Comparison of ENCODE assay signal across 20 cellular contexts in genomic region chr12:119156401-119156800, GRCh38. TPM values are rescaled to one million over a fixed set of nuclear protein-coding genes. Genes with fewer than 3 reads are reported as not detected.
DNase-seq lines count a peak whose midpoint lies in the region; ATAC-seq and TF ChIP-seq lines count a peak whose summit lies in the region.
"Had no signal": no experiment of that assay in that cellular context is flagged by ENCODE, and none has a peak within 500 bp of the region (broad histone marks: within the 10 kb centered on the region; RNA-seq: fewer than 3 reads in every experiment).

No MANE protein-coding gene starts in this region.

- no peaks in the 10 kb centered on the region for H3K27me3 ChIP-seq in aorta (ENCODE audit: control insufficient read depth in 1 of 2, insufficient read depth in 2 of 2, low read length in 1 of 2)

- no peak overlapping the region for H3K27ac Mint-ChIP-seq in activated CD8-positive, alpha-beta T cell treated with anti-CD3 and anti-CD28 coated beads for 36 hours
- H3K27ac Mint-ChIP-seq in activated CD4-positive, alpha-beta T cell treated with anti-CD3 and anti-CD28 coated beads for 36 hours, result no peak overlapping the region
- H3K27ac Mint-ChIP-seq: CD4-positive, alpha-beta memory T cell; T-helper 1 cell treated with Interleukin-12 subunit alpha and Interleukin-12 subunit beta and Interleukin-4 antibody, amounts not matched to agents 30 μg/mL and 1 μg/mL, for 36 hours had no signal

- H3K4me1 Mint-ChIP-seq in activated CD8-positive, alpha-beta T cell treated with anti-CD3 and anti-CD28 coated beads for 36 hours (ENCODE audit: low read depth), result peaks cover 4% of the 10 kb centered on the region
- H3K4me1 Mint-ChIP-seq in activated CD4-positive, alpha-beta T cell treated with anti-CD3 and anti-CD28 coated beads for 36 hours, result peaks cover 3% of the 10 kb centered on the region

- H3K4me3 ChIP-seq in choroid plexus epithelial cell (ENCODE audit: low read depth, low read length) (no peak overlapping the region), aorta (ENCODE audit: low read length in 2 of 2) (no peak overlapping the region)
- H3K4me3 ChIP-seq: mucosa of descending colon, tibial nerve had no signal

- no peaks in the 10 kb centered on the region for H3K36me3 ChIP-seq in aorta (ENCODE audit: control insufficient read depth in 1 of 2, insufficient read depth in 2 of 2, low read length in 1 of 2)
- H3K36me3 ChIP-seq: tibial nerve had no signal

- intact Hi-C loops in Right ventricle myocardium superior (cut with DNase I), result loop anchor here (2.0 kb wide), 1 partner anchor 20 kb away; no protein-coding TSS in a partner anchor
- intact Hi-C loops in Right ventricle myocardium inferior (cut with DNase I), result no loop called here
- intact Hi-C loops in aorta (cut with DNase I), result loop anchor here in 1 of 2 donors (2.0 kb wide), 1 partner anchor 22 kb away; the partner anchor contains the start of gene HSPB8
- intact Hi-C loops in activated CD8-positive, alpha-beta T cell treated with anti-CD3 and anti-CD28 coated beads for 36 hours (cut with micrococcal nuclease), result no loop called here
- intact Hi-C loops in activated CD4-positive, alpha-beta T cell treated with anti-CD3 and anti-CD28 coated beads for 36 hours (cut with DNase I, micrococcal nuclease), result no loop called here

- H3K9me3 ChIP-seq in aorta (ENCODE audit: control insufficient read depth, low read length), result peaks cover 1% of the 10 kb centered on the region
- H3K9me3 ChIP-seq: mucosa of descending colon had no signal

- CTCF ChIA-PET in activated CD8-positive, alpha-beta T cell treated with anti-CD3 and anti-CD28 coated beads for 36 hours (lab: Charles Lee), result no interaction called here
- CTCF ChIA-PET in activated CD4-positive, alpha-beta T cell treated with anti-CD3 and anti-CD28 coated beads for 36 hours (lab: Charles Lee), result no interaction called here

- peak overlapping the region; percentile 88 to 95 for H3K27ac ChIP-seq in aorta (ENCODE audit: low read depth in 1 of 2, low read length in 2 of 2)
- H3K27ac ChIP-seq: epithelial cell of prostate, HL-60, tibial nerve had no signal

- H3K9me3 Mint-ChIP-seq in activated CD8-positive, alpha-beta T cell treated with anti-CD3 and anti-CD28 coated beads for 36 hours, result peaks cover 5% of the 10 kb centered on the region
- H3K9me3 Mint-ChIP-seq in activated CD4-positive, alpha-beta T cell treated with anti-CD3 and anti-CD28 coated beads for 36 hours (ENCODE audit: low read depth), result peaks cover 9% of the 10 kb centered on the region

- TF ChIP-seq CTCF in choroid plexus epithelial cell (conservative IDR thresholded peaks at IDR 0.05; ENCODE audit: low read depth, low read length), result peak; percentile 3
- TF ChIP-seq CTCF in activated CD8-positive, alpha-beta T cell treated with anti-CD3 and anti-CD28 coated beads for 36 hours (IDR thresholded peaks at IDR 0.05), result no peak

- POLR2A ChIA-PET in activated CD8-positive, alpha-beta T cell treated with anti-CD3 and anti-CD28 coated beads for 36 hours (lab: Charles Lee), result no interaction called here
- POLR2A ChIA-PET in activated CD4-positive, alpha-beta T cell treated with anti-CD3 and anti-CD28 coated beads for 36 hours (lab: Charles Lee), result no interaction called here

- peaks cover 5 to 6% of the 10 kb centered on the region in 2 donors for H3K4me1 ChIP-seq in aorta (ENCODE audit: control insufficient read depth in 1 of 2, insufficient read depth in 2 of 2, low read length in 2 of 2)
- H3K4me1 ChIP-seq: tibial nerve had no signal

- DNase-seq in Right ventricle myocardium superior (peak; percentile 51), Right ventricle myocardium inferior (ENCODE audit: missing footprints) (no peak), choroid plexus epithelial cell (ENCODE audit: low read depth) (no peak), iPS-NIHi11 (ENCODE audit: low spot score) (peak; percentile 92), aorta (peak; percentile 56 to 81)
- DNase-seq in activated CD8-positive, alpha-beta T cell treated with anti-CD3 and anti-CD28 coated beads for 36 hours, result no peak
- no peak for DNase-seq in activated CD4-positive, CD25-positive, alpha-beta regulatory T cell (lab: John Stamatoyannopoulos, UW)
- DNase-seq in activated CD4-positive, alpha-beta T cell treated with anti-CD3 and anti-CD28 coated beads for 36 hours, result no peak
- DNase-seq: activated CD8-positive, alpha-beta memory T cell treated with anti-CD3 and anti-CD28 coated beads, Interleukin-2, amount 50 U/mL, for 4 hours; CD4-positive, alpha-beta memory T cell; kidney glomerular epithelial cell; mucosa of descending colon; occipital lobe; stimulated activated CD4-positive, alpha-beta T cell treated with anti-CD3 and anti-CD28 coated beads, Interleukin-4, amount 100 ng/mL, for 1 hour had no signal

- peaks cover 11% of the 10 kb centered on the region for H3K27me3 Mint-ChIP-seq in activated CD8-positive, alpha-beta T cell treated with anti-CD3 and anti-CD28 coated beads for 36 hours
- H3K27me3 Mint-ChIP-seq in activated CD4-positive, alpha-beta T cell treated with anti-CD3 and anti-CD28 coated beads for 36 hours, result peaks cover 21% of the 10 kb centered on the region

- H3K36me3 Mint-ChIP-seq in activated CD8-positive, alpha-beta T cell treated with anti-CD3 and anti-CD28 coated beads for 36 hours (ENCODE audit: low read depth), result no peaks in the 10 kb centered on the region
- no peaks in the 10 kb centered on the region for H3K36me3 Mint-ChIP-seq in activated CD4-positive, alpha-beta T cell treated with anti-CD3 and anti-CD28 coated beads for 36 hours (ENCODE audit: low read depth)

- H3K4me3 Mint-ChIP-seq in activated CD8-positive, alpha-beta T cell treated with anti-CD3 and anti-CD28 coated beads for 36 hours, result no peak overlapping the region
- no peak overlapping the region for H3K4me3 Mint-ChIP-seq in activated CD4-positive, alpha-beta T cell treated with anti-CD3 and anti-CD28 coated beads for 36 hours
- H3K4me3 Mint-ChIP-seq: CD4-positive, alpha-beta memory T cell; T-helper 1 cell treated with Interleukin-12 subunit alpha and Interleukin-12 subunit beta and Interleukin-4 antibody, amounts not matched to agents 30 μg/mL and 1 μg/mL, for 36 hours had no signal

- 51 to 64% methylated on average over 31 of the region's 31 CpGs for WGBS in aorta, 2 donors

- ATAC-seq in Right ventricle myocardium superior (ENCODE audit: poor library complexity) (no peak), Right ventricle myocardium inferior (no peak), aorta (ENCODE audit: low FRiP score) (peak; percentile 11)
- ATAC-seq in activated CD8-positive, alpha-beta T cell treated with anti-CD3 and anti-CD28 coated beads for 36 hours, result no peak
- no peak for ATAC-seq in activated CD4-positive, alpha-beta T cell treated with anti-CD3 and anti-CD28 coated beads for 36 hours
- ATAC-seq: activated CD4-positive, CD25-positive, alpha-beta regulatory T cell treated with anti-CD3 and anti-CD28 coated beads, Interleukin-2, amount 50 U/mL, for 24 hours; mucosa of descending colon had no signal

RNA-seq across cellular contexts. Expression of gene HSPB8, which starts 22.3 kb away (rescaled TPM):
- total RNA-seq in Right ventricle myocardium superior, result 529 TPM
- total RNA-seq in Right ventricle myocardium inferior, result 572 TPM
- total RNA-seq in aorta, result 100 to 1,000 TPM in 1 of 2 donors, 10 to 100 TPM in 1; 88.4 to 381 TPM
- polyA plus RNA-seq in aorta, result 10 to 100 TPM; 49.0 to 99.4 TPM
- not detected for total RNA-seq in activated CD8-positive, alpha-beta T cell treated with anti-CD3 and anti-CD28 coated beads for 36 hours
- total RNA-seq in activated CD4-positive, alpha-beta T cell treated with anti-CD3 and anti-CD28 coated beads for 36 hours, result not detected
- total RNA-seq: CD4-positive, alpha-beta memory T cell; G401 had no signal
- polyA plus RNA-seq: CD4-positive, alpha-beta memory T cell had no signal

Comparison
In these comparisons a context has a peak if more than half of its experiments do, and no peak if none do; other contexts are left out.
1. DNase-seq: peak in Right ventricle myocardium superior (single experiment), iPS-NIHi11 (single experiment) and aorta (2 of 2); none in Right ventricle myocardium inferior (single experiment), choroid plexus epithelial cell (single experiment), activated CD8-positive, alpha-beta T cell treated with anti-CD3 and anti-CD28 coated beads for 36 hours (single experiment), activated CD4-positive, CD25-positive, alpha-beta regulatory T cell (0 of 4) and activated CD4-positive, alpha-beta T cell treated with anti-CD3 and anti-CD28 coated beads for 36 hours (single experiment).
2. RNA of gene HSPB8, which starts 22.3 kb away (total RNA-seq): 572 TPM in Right ventricle myocardium inferior (single experiment), 529 TPM in Right ventricle myocardium superior (single experiment) and 88.4 to 381 TPM in aorta; not detected in activated CD4-positive, alpha-beta T cell treated with anti-CD3 and anti-CD28 coated beads for 36 hours and not detected in activated CD8-positive, alpha-beta T cell treated with anti-CD3 and anti-CD28 coated beads for 36 hours; every median in the first group is over 10 times any median in the second.